1 cellular context compared by ENCODE assay signal in the genomic region with DNA sequence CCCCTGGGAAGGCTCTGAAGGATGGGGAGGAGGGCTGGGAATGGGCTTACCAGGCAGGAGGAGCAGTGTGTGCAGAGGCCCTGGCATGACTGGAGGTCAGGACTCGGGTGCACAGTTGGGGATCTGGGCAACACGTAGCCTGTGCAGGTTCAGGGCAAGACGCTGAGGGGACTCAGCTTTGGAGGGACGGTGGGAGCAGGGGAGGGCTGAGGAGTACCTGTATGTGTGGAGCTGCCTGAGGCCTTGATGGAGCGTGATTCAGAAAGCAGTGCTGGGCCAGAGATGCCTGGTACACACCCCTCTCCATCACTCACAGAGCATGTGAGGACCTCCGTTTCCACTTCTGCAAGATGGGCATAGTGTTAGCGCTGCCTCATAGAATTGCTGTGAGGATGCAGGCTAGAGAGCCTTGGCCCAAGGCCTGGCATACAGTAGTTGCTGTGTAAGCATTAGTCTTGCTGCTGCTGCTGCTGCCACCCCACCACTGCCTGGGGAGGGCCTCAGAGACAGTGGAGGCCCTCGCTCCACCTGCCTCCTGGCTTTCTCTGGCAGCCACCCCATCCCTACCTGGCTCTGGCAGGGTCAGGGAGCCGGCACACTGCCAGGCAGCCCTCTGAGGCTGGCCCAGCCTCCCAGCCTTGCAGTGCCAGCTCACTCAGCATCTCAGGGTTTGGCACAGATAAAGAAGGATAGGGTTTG.
TF ChIP-seq lines count a peak whose summit lies in the region.

No MANE protein-coding gene starts in this region.

TF ChIP-seq in H1, 55 proteins besides CTCF, POLR2A, EP300 and RAD21:
- TF ChIP-seq CREB1 (IDR thresholded peaks at IDR 0.05): no peak
- no peak for TF ChIP-seq CBX8 (IDR thresholded peaks at IDR 0.05; ENCODE audit: borderline replicate concordance, low read depth, low read length)
- TF ChIP-seq RXRA (IDR thresholded peaks at IDR 0.05; ENCODE audit: insufficient read depth, low read depth, low read length): no peak
- TF ChIP-seq, protein P1, sequence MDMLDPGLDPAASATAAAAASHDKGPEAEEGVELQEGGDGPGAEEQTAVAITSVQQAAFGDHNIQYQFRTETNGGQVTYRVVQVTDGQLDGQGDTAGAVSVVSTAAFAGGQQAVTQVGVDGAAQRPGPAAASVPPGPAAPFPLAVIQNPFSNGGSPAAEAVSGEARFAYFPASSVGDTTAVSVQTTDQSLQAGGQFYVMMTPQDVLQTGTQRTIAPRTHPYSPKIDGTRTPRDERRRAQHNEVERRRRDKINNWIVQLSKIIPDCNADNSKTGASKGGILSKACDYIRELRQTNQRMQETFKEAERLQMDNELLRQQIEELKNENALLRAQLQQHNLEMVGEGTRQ (IDR thresholded peaks at IDR 0.05; ENCODE audit: low read length): no peak
TF ChIP-seq in H1: peak in this region for 0.
